29 cellular contexts compared by ENCODE assay signal in genomic region chr5:121319292-121319691, GRCh38.
"Had no signal": no experiment of that assay in that cellular context is flagged by ENCODE, and none has a peak within 500 bp of the region (broad histone marks: within the 10 kb centered on the region; RNA-seq: fewer than 3 reads in every experiment).

No MANE protein-coding gene starts in this region.

- H3K27ac ChIP-seq: heart right ventricle, hepatocyte, lower lobe of right lung, neutrophil, parathyroid adenoma, right atrium auricular region, right lobe of liver, stomach, testis, thyroid gland, transverse colon, upper lobe of left lung had no signal

- H3K27ac Mint-ChIP-seq: naive thymus-derived CD8-positive, alpha-beta T cell; nephron; progenitor cell of endocrine pancreas; stimulated activated naive B cell treated with anti-CD40 and anti-IgM and Interleukin-4, amounts not matched to agents 10 μg/mL and 1 μg/mL and 100 μg/mL, for 72 hours had no signal

- H3K4me1 ChIP-seq: heart right ventricle, lower lobe of right lung, parathyroid adenoma, right atrium auricular region, right lobe of liver, stomach, testis, thyroid gland, transverse colon, upper lobe of left lung had no signal

- DNase-seq: heart right ventricle; islet precursor cell; kidney glomerular epithelial cell; left cardiac atrium; lower lobe of right lung; mammary epithelial cell; mesenchymal stem cell; occipital lobe; right lobe of liver; small intestine; stimulated activated CD4-positive, alpha-beta T cell treated with anti-CD3 and anti-CD28 coated beads, Interleukin-1b, Interleukin-23, amount 100 ng/mL, for 48 hours; stimulated activated CD4-positive, alpha-beta T cell treated with anti-CD3 and anti-CD28 coated beads, Interleukin-2, amount 100 ng/mL, for 48 hours; stimulated activated naive B cell treated with anti-CD40 and anti-IgM and Interleukin-4, amounts not matched to agents 10 μg/mL and 1 μg/mL and 100 μg/mL, for 72 hours; stimulated activated naive CD8-positive, alpha-beta T cell treated with anti-CD3 and anti-CD28 coated beads, Interleukin-15, Interleukin-2, amounts not matched to agents 100 U/mL and 50 U/mL, for 24 hours; stomach; testis; thyroid gland; transverse colon; upper lobe of left lung had no signal

- H3K36me3 ChIP-seq: heart right ventricle, lower lobe of right lung, neutrophil, right atrium auricular region, right lobe of liver, stomach, thyroid gland, transverse colon, upper lobe of left lung had no signal

- FAIRE-seq: small intestine, urothelium cell line had no signal

- H3K27me3 ChIP-seq: heart right ventricle, hepatocyte, neutrophil, right atrium auricular region, right lobe of liver, stomach, testis, thyroid gland, transverse colon, upper lobe of left lung had no signal

- H3K36me3 Mint-ChIP-seq: naive thymus-derived CD8-positive, alpha-beta T cell; stimulated activated naive B cell treated with anti-CD40 and anti-IgM and Interleukin-4, amounts not matched to agents 10 μg/mL and 1 μg/mL and 100 μg/mL, for 72 hours had no signal

- H3K4me3 ChIP-seq: heart right ventricle, hepatocyte, lower lobe of right lung, right atrium auricular region, right lobe of liver, stomach, testis, thyroid gland, transverse colon, upper lobe of left lung had no signal

- ATAC-seq: heart right ventricle; left cardiac atrium; left lobe of liver; lower lobe of right lung; naive thymus-derived CD8-positive, alpha-beta T cell; right lobe of liver; stimulated activated naive B cell treated with anti-CD40 and anti-IgM and Interleukin-4, amounts not matched to agents 10 μg/mL and 1 μg/mL and 100 μg/mL, for 72 hours; stimulated activated naive CD8-positive, alpha-beta T cell treated with anti-CD3 and anti-CD28 coated beads, Interleukin-15, Interleukin-2, amounts not matched to agents 100 U/mL and 50 U/mL, for 24 hours had no signal

- H3K4me3 Mint-ChIP-seq: naive thymus-derived CD8-positive, alpha-beta T cell; nephron; neural crest cell; stimulated activated naive B cell treated with anti-CD40 and anti-IgM and Interleukin-4, amounts not matched to agents 10 μg/mL and 1 μg/mL and 100 μg/mL, for 72 hours had no signal

- H3K9me3 ChIP-seq: lower lobe of right lung, neutrophil, right atrium auricular region, right lobe of liver, testis, thyroid gland, transverse colon, upper lobe of left lung had no signal

- H3K9ac ChIP-seq: parathyroid adenoma had no signal

- H3K4me1 Mint-ChIP-seq: naive thymus-derived CD8-positive, alpha-beta T cell; nephron; neural crest cell; stimulated activated naive B cell treated with anti-CD40 and anti-IgM and Interleukin-4, amounts not matched to agents 10 μg/mL and 1 μg/mL and 100 μg/mL, for 72 hours had no signal

- H3K27me3 Mint-ChIP-seq: naive thymus-derived CD8-positive, alpha-beta T cell; progenitor cell of endocrine pancreas; stimulated activated naive B cell treated with anti-CD40 and anti-IgM and Interleukin-4, amounts not matched to agents 10 μg/mL and 1 μg/mL and 100 μg/mL, for 72 hours had no signal
